In genomic region chr21:34523019-34523418, GRCh38 we compare ENCODE assay signal across 18 cellular contexts. TPM values are rescaled to one million over a fixed set of nuclear protein-coding genes. Genes with fewer than 3 reads are reported as not detected.
DNase-seq lines count a peak whose midpoint lies in the region; ATAC-seq, FAIRE-seq and TF ChIP-seq lines count a peak whose summit lies in the region.
"Had no signal": no experiment of that assay in that cellular context is flagged by ENCODE, and none has a peak within 500 bp of the region (broad histone marks: within the 10 kb centered on the region; RNA-seq: fewer than 3 reads in every experiment).

No MANE protein-coding gene starts in this region.

- WGBS in A549 (ENCODE audit: missing lambda C conversion rate), result 92% methylated on average over 5 of the region's 5 CpGs
- 94% methylated on average over 5 of the region's 5 CpGs for WGBS in esophagus muscularis mucosa

- in situ Hi-C loops in G401 (cut with HindIII; ENCODE audit: low sequenced_read_pairs), result no loop called here

- TF ChIP-seq POLR2A in A549 (IDR thresholded peaks at IDR 0.05; ENCODE audit: low read length) (no peak), esophagus muscularis mucosa (IDR thresholded peaks at IDR 0.05; ENCODE audit: low read depth) (no peak)

- no peaks in the 10 kb centered on the region for H3K9me3 Mint-ChIP-seq in osteocyte (ENCODE audit: unreplicated experiment)
- H3K9me3 Mint-ChIP-seq: neural crest cell had no signal

- peaks cover 42% of the 10 kb centered on the region for H3K4me1 ChIP-seq in A549
- peaks cover 50% of the 10 kb centered on the region for H3K4me1 ChIP-seq in HUES48 (ENCODE audit: control insufficient read depth, insufficient read depth, low read length)
- H3K4me1 ChIP-seq in esophagus muscularis mucosa, result peaks cover 53 to 71% (median 68%) of the 10 kb centered on the region in 4 donors

- H3K9me3 ChIP-seq in A549 (0 out of 3 replicates have a peak, but pooled peaks cover 3% of the 10 kb centered on the region), HUES48 (ENCODE audit: control insufficient read depth, insufficient read depth, low read length) (no peaks in the 10 kb centered on the region), esophagus muscularis mucosa (no peaks in the 10 kb centered on the region)

- ATAC-seq in A549, result no peak
- ATAC-seq: stimulated activated naive CD8-positive, alpha-beta T cell treated with anti-CD3 and anti-CD28 coated beads, Interleukin-15, amount 100 ng/mL, for 72 hours had no signal

- peak overlapping the region; percentile 10 for H3K4me3 Mint-ChIP-seq in osteocyte (ENCODE audit: unreplicated experiment)
- H3K4me3 Mint-ChIP-seq: stimulated activated naive CD8-positive, alpha-beta T cell treated with anti-CD3 and anti-CD28 coated beads, Interleukin-15, amount 100 ng/mL, for 72 hours had no signal

- no peaks in the 10 kb centered on the region for H3K27me3 Mint-ChIP-seq in osteocyte (ENCODE audit: unreplicated experiment)
- H3K27me3 Mint-ChIP-seq: stimulated activated naive CD8-positive, alpha-beta T cell treated with anti-CD3 and anti-CD28 coated beads, Interleukin-15, amount 100 ng/mL, for 72 hours had no signal

- CTCF ChIA-PET in A549 (lab: Yijun Ruan, JAX), result interaction anchor here (0.9 to 3.1 kb wide), 3 partner anchors 12 to 107 kb away, joined by 4 to 10 read pairs (median 6); no protein-coding TSS in a partner anchor

- no peak overlapping the region for H3K9ac ChIP-seq in HUES48 (ENCODE audit: low read depth, low read length)

- TF ChIP-seq CTCF in A549 (IDR thresholded peaks at IDR 0.05), result no peak
- TF ChIP-seq CTCF in esophagus muscularis mucosa (IDR thresholded peaks at IDR 0.05), result no peak
- no peak for TF ChIP-seq CTCF in osteocyte (IDR thresholded peaks at IDR 0.05)

- POLR2A ChIA-PET in A549 (lab: Yijun Ruan, JAX), result no interaction called here

- peaks cover 73% of the 10 kb centered on the region for H3K4me1 Mint-ChIP-seq in osteocyte (ENCODE audit: unreplicated experiment)

- peaks cover 6% of the 10 kb centered on the region; the same call in 1 of the 2 replicates for H3K27me3 ChIP-seq in HUES48 (ENCODE audit: control insufficient read depth, insufficient read depth, low read length)
- no peaks in the 10 kb centered on the region for H3K27me3 ChIP-seq in esophagus muscularis mucosa

- intact Hi-C loops in esophagus muscularis mucosa (cut with DNase I), result loop anchor here (5.0 kb wide), 1 partner anchor 74 kb away; no protein-coding TSS in a partner anchor

- FAIRE-seq in A549 (lab: Jason Lieb, UNC) (no peak), urothelium cell line (lab: Jason Lieb, UNC) (no peak)

- TF ChIP-seq EP300 in A549 (IDR thresholded peaks at IDR 0.05) (no peak), esophagus muscularis mucosa (IDR thresholded peaks at IDR 0.05) (no peak)

- no peak for DNase-seq in A549 (ENCODE audit: low read depth in 1 of 2, low spot score in 1 of 2)
- no peak for DNase-seq in esophagus muscularis mucosa (ENCODE audit: extremely low spot score)
- DNase-seq in osteocyte (ENCODE audit: extremely low spot score, unreplicated experiment), result no peak
- DNase-seq in G401 (ENCODE audit: low spot score), result no peak
- DNase-seq in urothelium cell line (ENCODE audit: low spot score), result no peak
- DNase-seq in NAMALWA (ENCODE audit: low spot score), result no peak
- DNase-seq in SW480 (ENCODE audit: low spot score), result no peak
- DNase-seq: activated CD4-positive, alpha-beta T cell treated with anti-CD3 and anti-CD28 coated beads for 1 hour; activated gamma-delta T cell; aorta; NCI-H1930; stimulated activated naive CD8-positive, alpha-beta T cell treated with anti-CD3 and anti-CD28 coated beads, Interleukin-15, amount 100 ng/mL, for 72 hours had no signal

- peak overlapping the region; percentile 33; the same call in 2 of the 3 replicates for H3K4me2 ChIP-seq in A549

- H3K27ac ChIP-seq in A549 (peak overlapping the region in 1 of 2 experiments; percentile 43; a peak in 1 of 6 replicates), HUES48 (ENCODE audit: low read depth, low read length) (peak overlapping the region; percentile 15), esophagus muscularis mucosa (replicated peaks in 1 of 4) (peak overlapping the region; percentile 25 to 63 (median 51))
- H3K27ac ChIP-seq: epithelial cell of prostate had no signal

- no peak for TF ChIP-seq RAD21 in A549 (conservative IDR thresholded peaks at IDR 0.05 in 1 of 2, IDR thresholded peaks at IDR 0.05 in 1 of 2)

- no peak overlapping the region for H3K27ac Mint-ChIP-seq in osteocyte (ENCODE audit: unreplicated experiment)
- H3K27ac Mint-ChIP-seq: stimulated activated naive CD8-positive, alpha-beta T cell treated with anti-CD3 and anti-CD28 coated beads, Interleukin-15, amount 100 ng/mL, for 72 hours had no signal

- H3K36me3 Mint-ChIP-seq in osteocyte (ENCODE audit: unreplicated experiment), result peaks cover 50% of the 10 kb centered on the region

- H3K4me3 ChIP-seq in A549 (no peak overlapping the region), HUES48 (ENCODE audit: low read depth, low read length) (no peak overlapping the region), esophagus muscularis mucosa (no peak overlapping the region)
- H3K4me3 ChIP-seq: coronary artery had no signal

- H3K36me3 ChIP-seq in HUES48 (ENCODE audit: control insufficient read depth, insufficient read depth, low read length) (no peaks in the 10 kb centered on the region), esophagus muscularis mucosa (peaks cover 7 to 55% (median 39%) of the 10 kb centered on the region in 4 donors)

TF ChIP-seq in A549, 52 proteins besides CTCF, POLR2A, EP300 and RAD21:
- TF ChIP-seq FOSL2 (IDR thresholded peaks at IDR 0.05) (no peak), FOSL2 (CRISPR knock-in tag; IDR thresholded peaks at IDR 0.05) (no peak), BHLHE40 (IDR thresholded peaks at IDR 0.05; ENCODE audit: low read depth, low read length) (no peak), HOXB13 (CRISPR knock-in tag; IDR thresholded peaks at IDR 0.05; ENCODE audit: low read depth) (no peak)

RNA-seq across cellular contexts. Expression of gene KCNE1, which starts 11.0 kb away (rescaled TPM):
- polyA plus RNA-seq in A549 (2011; rRNA removed), result 0.08 and 0.17 TPM in 2 replicates
- 0.03 and 0.13 TPM in 2 replicates for polyA plus RNA-seq in A549 (2012; cell fraction: cytosol; rRNA removed)
- 0.13 and 0.16 TPM in 2 replicates for polyA plus RNA-seq in A549 (2012; cell fraction: nucleus; rRNA removed)
- 0.04 to 0.05 TPM in 2 of 3 replicates, not detected in the other for polyA plus RNA-seq in A549 (2017; fragmentation: RNase III; extraction: RNeasy Plus Mini Kit Qiagen cat#74134 plus additional on column Dnase treatment)
- polyA minus RNA-seq in A549 (2011; rRNA and poly(A)+ RNA removed), result 0.08 and 0.10 TPM in 2 replicates
- total RNA-seq in esophagus muscularis mucosa, result 1 to 10 TPM; 1.5 to 2.9 (median 2.2) TPM
- 0.44 and 0.59 TPM in 2 replicates for total RNA-seq in osteocyte
- 0.14 and 0.18 TPM in 2 replicates for total RNA-seq in G401 (2014; rRNA removed; shearing (Covaris generic))
- total RNA-seq: NCI-H460, SK-MEL-5 had no signal
